In the genomic region with DNA sequence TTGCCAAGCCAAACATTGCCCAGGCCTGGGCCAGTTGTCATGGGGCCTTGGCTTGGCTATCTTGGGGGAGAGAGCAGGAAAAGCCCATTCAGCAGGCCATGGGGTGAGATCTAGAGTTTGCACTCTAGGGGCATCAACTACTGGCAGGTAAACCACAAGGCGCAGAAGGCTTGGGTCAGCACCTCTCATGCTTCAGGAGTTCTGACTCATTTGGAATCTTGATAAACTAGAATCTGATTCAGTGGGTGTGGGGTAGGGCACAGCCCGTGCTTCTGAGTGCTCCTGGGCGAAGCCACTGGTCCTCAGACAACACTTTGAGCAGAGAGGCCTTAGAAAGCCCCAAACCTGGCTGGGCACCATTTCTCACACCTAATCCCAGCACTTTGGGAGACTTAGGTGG, we compare ENCODE assay signal across 14 cellular contexts.
DNase-seq lines count a peak whose midpoint lies in the region; ATAC-seq and FAIRE-seq lines count a peak whose summit lies in the region.
"Had no signal": no experiment of that assay in that cellular context is flagged by ENCODE, and none has a peak within 500 bp of the region (broad histone marks: within the 10 kb centered on the region; RNA-seq: fewer than 3 reads in every experiment).

No MANE protein-coding gene starts in this region.

- H3K4me3 Mint-ChIP-seq in activated T-cell treated with anti-CD3 and anti-CD28 coated beads, Interleukin-2, amount 50 U/mL, for 4 hours = no peak overlapping the region
- no peak overlapping the region for H3K4me3 Mint-ChIP-seq in activated T-cell treated with anti-CD3 and anti-CD28 coated beads, Interleukin-2, amount 50 U/mL, for 24 hours
- H3K4me3 Mint-ChIP-seq in stimulated activated naive CD8-positive, alpha-beta T cell treated with anti-CD3 and anti-CD28 coated beads, Interleukin-15, amount 100 ng/mL, for 72 hours = no peak overlapping the region
- H3K4me3 Mint-ChIP-seq: activated naive CD4-positive, alpha-beta T cell treated with anti-CD3 and anti-CD28 coated beads, Interleukin-2, amount 10 ng/mL, durations not matched to agents 7 days and 5 days; neural progenitor cell had no signal

- no peaks in the 10 kb centered on the region for H3K27me3 Mint-ChIP-seq in activated T-cell treated with anti-CD3 and anti-CD28 coated beads, Interleukin-2, amount 50 U/mL, for 4 hours (ENCODE audit: low read depth)
- H3K27me3 Mint-ChIP-seq in activated T-cell treated with anti-CD3 and anti-CD28 coated beads, Interleukin-2, amount 50 U/mL, for 24 hours = no peaks in the 10 kb centered on the region
- no peaks in the 10 kb centered on the region for H3K27me3 Mint-ChIP-seq in stimulated activated naive CD8-positive, alpha-beta T cell treated with anti-CD3 and anti-CD28 coated beads, Interleukin-15, amount 100 ng/mL, for 72 hours

- H3K4me1 Mint-ChIP-seq in activated T-cell treated with anti-CD3 and anti-CD28 coated beads, Interleukin-2, amount 50 U/mL, for 4 hours (ENCODE audit: low read depth) = peaks cover 10% of the 10 kb centered on the region
- peaks cover 12% of the 10 kb centered on the region for H3K4me1 Mint-ChIP-seq in activated T-cell treated with anti-CD3 and anti-CD28 coated beads, Interleukin-2, amount 50 U/mL, for 24 hours (ENCODE audit: low read depth)
- peaks cover 12% of the 10 kb centered on the region for H3K4me1 Mint-ChIP-seq in stimulated activated naive CD8-positive, alpha-beta T cell treated with anti-CD3 and anti-CD28 coated beads, Interleukin-15, amount 100 ng/mL, for 72 hours
- H3K4me1 Mint-ChIP-seq: neural progenitor cell had no signal

- H3K36me3 Mint-ChIP-seq in activated T-cell treated with anti-CD3 and anti-CD28 coated beads, Interleukin-2, amount 50 U/mL, for 4 hours (ENCODE audit: insufficient read depth) = no peaks in the 10 kb centered on the region
- H3K36me3 Mint-ChIP-seq in activated T-cell treated with anti-CD3 and anti-CD28 coated beads, Interleukin-2, amount 50 U/mL, for 24 hours (ENCODE audit: low read depth) = peaks cover 2% of the 10 kb centered on the region

- peaks cover 11% of the 10 kb centered on the region for H3K9me3 Mint-ChIP-seq in activated T-cell treated with anti-CD3 and anti-CD28 coated beads, Interleukin-2, amount 50 U/mL, for 4 hours
- H3K9me3 Mint-ChIP-seq in activated T-cell treated with anti-CD3 and anti-CD28 coated beads, Interleukin-2, amount 50 U/mL, for 24 hours = peaks cover 2% of the 10 kb centered on the region
- peaks cover 12 to 16% of the 10 kb centered on the region in 2 donors for H3K9me3 Mint-ChIP-seq in stimulated activated naive CD8-positive, alpha-beta T cell treated with anti-CD3 and anti-CD28 coated beads, Interleukin-15, amount 100 ng/mL, for 72 hours

- DNase-seq in activated T-cell treated with anti-CD3 and anti-CD28 coated beads, Interleukin-2, amount 50 U/mL, for 4 hours = no peak
- no peak for DNase-seq in activated T-cell treated with anti-CD3 and anti-CD28 coated beads, Interleukin-2, amount 50 U/mL, for 24 hours
- DNase-seq in RCC 7860 (ENCODE audit: low spot score) (peak; percentile 86), urothelium cell line (ENCODE audit: low spot score) (no peak)
- DNase-seq in stimulated activated naive CD8-positive, alpha-beta T cell treated with anti-CD3 and anti-CD28 coated beads, Interleukin-15, amount 100 ng/mL, for 72 hours = no peak
- DNase-seq: activated naive CD4-positive, alpha-beta T cell treated with anti-CD3 and anti-CD28 coated beads, Interleukin-2, amount 10 ng/mL, durations not matched to agents 7 days and 5 days; effector CD4-positive, alpha-beta T cell; NCI-H526; stimulated activated CD4-positive, alpha-beta T cell treated with anti-CD3 and anti-CD28 coated beads, Interleukin-2, amount 100 ng/mL, for 48 hours; tibial artery had no signal

- H3K27ac Mint-ChIP-seq in activated T-cell treated with anti-CD3 and anti-CD28 coated beads, Interleukin-2, amount 50 U/mL, for 24 hours = no peak overlapping the region
- H3K27ac Mint-ChIP-seq in stimulated activated naive CD8-positive, alpha-beta T cell treated with anti-CD3 and anti-CD28 coated beads, Interleukin-15, amount 100 ng/mL, for 72 hours = no peak overlapping the region
- H3K27ac Mint-ChIP-seq: activated naive CD4-positive, alpha-beta T cell treated with anti-CD3 and anti-CD28 coated beads, Interleukin-2, amount 10 ng/mL, durations not matched to agents 7 days and 5 days; neural progenitor cell had no signal

- FAIRE-seq in RCC 7860 (lab: Jason Lieb, UNC) (peak; percentile 88), urothelium cell line (lab: Jason Lieb, UNC) (no peak)

- ATAC-seq in activated T-cell treated with anti-CD3 and anti-CD28 coated beads, Interleukin-2, amount 50 U/mL, for 4 hours = peak; percentile 52 to 54
- ATAC-seq in HG02642 (IDR thresholded peaks at IDR 0.05; ENCODE audit: poor library complexity, unreplicated experiment) (peak; percentile 49), GM18517 (IDR thresholded peaks at IDR 0.05; ENCODE audit: unreplicated experiment) (no peak), HG03457 (IDR thresholded peaks at IDR 0.05; ENCODE audit: unreplicated experiment) (no peak)
- peak; percentile 69 for ATAC-seq in stimulated activated naive CD8-positive, alpha-beta T cell treated with anti-CD3 and anti-CD28 coated beads, Interleukin-15, amount 100 ng/mL, for 72 hours

Comparison
In these comparisons a context has a peak if more than half of its experiments do, and no peak if none do; other contexts are left out.
1. ATAC-seq: peak in activated T-cell treated with anti-CD3 and anti-CD28 coated beads, Interleukin-2, amount 50 U/mL, for 4 hours (2 of 2), HG02642 (single experiment) and stimulated activated naive CD8-positive, alpha-beta T cell treated with anti-CD3 and anti-CD28 coated beads, Interleukin-15, amount 100 ng/mL, for 72 hours (single experiment); none in GM18517 (single experiment) and HG03457 (single experiment).